Comparison of ENCODE assay signal across 25 cellular contexts in the genomic region with DNA sequence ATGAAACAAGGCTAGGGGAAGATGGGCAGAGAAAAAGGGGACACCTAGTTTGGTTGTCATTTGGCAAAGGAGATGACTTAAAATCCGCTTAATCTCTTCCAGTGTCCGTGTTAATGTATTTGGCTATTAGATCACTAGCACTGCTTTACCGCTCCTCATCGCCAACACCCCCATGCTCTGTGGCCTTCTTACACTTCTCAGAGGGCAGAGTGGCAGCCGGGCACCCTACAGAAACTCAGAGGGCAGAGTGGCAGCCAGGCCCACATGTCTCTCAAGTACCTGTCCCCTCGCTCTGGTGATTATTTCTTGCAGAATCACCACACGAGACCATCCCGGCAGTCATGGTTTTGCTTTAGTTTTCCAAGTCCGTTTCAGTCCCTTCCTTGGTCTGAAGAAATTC. TPM values are rescaled to one million over a fixed set of nuclear protein-coding genes. Genes with fewer than 3 reads are reported as not detected.
DNase-seq lines count a peak whose midpoint lies in the region; ATAC-seq, FAIRE-seq and TF ChIP-seq lines count a peak whose summit lies in the region.
"Had no signal": no experiment of that assay in that cellular context is flagged by ENCODE, and none has a peak within 500 bp of the region (broad histone marks: within the 10 kb centered on the region; RNA-seq: fewer than 3 reads in every experiment).

No MANE protein-coding gene starts in this region.

- H3K4me3 ChIP-seq in CD4-positive, CD25-positive, alpha-beta regulatory T cell (ENCODE audit: low read depth, low read length) = no peak overlapping the region
- H3K4me3 ChIP-seq in liver (ENCODE audit: low read depth in 1 of 3, low read length in 3 of 3) = no peak overlapping the region
- no peak overlapping the region for H3K4me3 ChIP-seq in sigmoid colon
- H3K4me3 ChIP-seq in pancreas = no peak overlapping the region

- H3K4me1 ChIP-seq in CD4-positive, CD25-positive, alpha-beta regulatory T cell (ENCODE audit: control insufficient read depth, insufficient read depth, low read length, poor library complexity, severe bottlenecking) = no peaks in the 10 kb centered on the region
- H3K4me1 ChIP-seq in liver (ENCODE audit: control insufficient read depth in 4 of 4, insufficient read depth in 4 of 4, low read length in 3 of 4) = peaks cover 28 to 74% (median 64%) of the 10 kb centered on the region in 4 donors
- peaks cover 0 to 59% (median 46%) of the 10 kb centered on the region in 4 donors for H3K4me1 ChIP-seq in sigmoid colon
- peaks cover 32 to 50% (median 47%) of the 10 kb centered on the region in 3 donors for H3K4me1 ChIP-seq in pancreas

- no peak overlapping the region for H3K27ac ChIP-seq in CD4-positive, CD25-positive, alpha-beta regulatory T cell (ENCODE audit: insufficient read depth, low read length, poor library complexity, severe bottlenecking)
- H3K27ac ChIP-seq in VCaP (peak overlapping the region; percentile 88), liver (ENCODE audit: low read depth in 1 of 2, low read length in 2 of 2) (peak overlapping the region; percentile 17 to 55), sigmoid colon (peak overlapping the region in 3 of 4 donors; percentile 24 to 92 (median 74)), pancreas (no peak overlapping the region)

- ATAC-seq in CD4-positive, CD25-positive, alpha-beta regulatory T cell (ENCODE audit: low read depth in 2 of 2) = no peak
- ATAC-seq in pancreas = no peak
- ATAC-seq: Right ventricle myocardium inferior had no signal

- H3K27me3 ChIP-seq in CD4-positive, CD25-positive, alpha-beta regulatory T cell (ENCODE audit: control insufficient read depth, insufficient read depth, low read length) = no peaks in the 10 kb centered on the region
- H3K27me3 ChIP-seq in liver (ENCODE audit: control insufficient read depth in 4 of 4, insufficient read depth in 4 of 4, low read length in 3 of 4) (no peaks in the 10 kb centered on the region), sigmoid colon (no peaks in the 10 kb centered on the region), pancreas (no peaks in the 10 kb centered on the region)

- no peaks in the 10 kb centered on the region for H3K9me3 Mint-ChIP-seq in CD4-positive, CD25-positive, alpha-beta regulatory T cell
- H3K9me3 Mint-ChIP-seq: CD14-positive monocyte, IgD-negative memory B cell had no signal

- no peak for FAIRE-seq in pancreas (lab: Jason Lieb, UNC)
- FAIRE-seq: A204.1, H54, HTR-8/SVneo, RCC 7860 had no signal

- no peak overlapping the region for H3K4me3 Mint-ChIP-seq in CD4-positive, CD25-positive, alpha-beta regulatory T cell
- H3K4me3 Mint-ChIP-seq: B cell, CD14-positive monocyte, IgD-negative memory B cell had no signal

- TF ChIP-seq RAD21 in liver (IDR thresholded peaks at IDR 0.05) = no peak

- no peak overlapping the region for H3K9ac ChIP-seq in liver (ENCODE audit: low read depth in 1 of 2, low read length in 2 of 2)

- H3K36me3 Mint-ChIP-seq in CD4-positive, CD25-positive, alpha-beta regulatory T cell = peaks cover 18% of the 10 kb centered on the region

- no peak for TF ChIP-seq EP300 in sigmoid colon (IDR thresholded peaks at IDR 0.05)

- TF ChIP-seq CTCF in VCaP (conservative IDR thresholded peaks at IDR 0.05) = no peak
- no peak for TF ChIP-seq CTCF in liver (IDR thresholded peaks at IDR 0.05; ENCODE audit: low read depth, low read length, missing input control)
- no peak for TF ChIP-seq CTCF in sigmoid colon (IDR thresholded peaks at IDR 0.05)
- no peak for TF ChIP-seq CTCF in pancreas (IDR thresholded peaks at IDR 0.05)

- H3K36me3 ChIP-seq in CD4-positive, CD25-positive, alpha-beta regulatory T cell (ENCODE audit: control insufficient read depth, insufficient read depth, low read length) = peaks cover 2% of the 10 kb centered on the region
- H3K36me3 ChIP-seq in liver (ENCODE audit: control insufficient read depth in 4 of 4, insufficient read depth in 3 of 4, low read depth in 1 of 4, low read length in 3 of 4) (peaks cover 0 to 5% (median 5%) of the 10 kb centered on the region in 4 donors), sigmoid colon (peaks cover 0 to 40% (median 20%) of the 10 kb centered on the region in 4 donors), pancreas (peaks cover 0 to 21% (median 5%) of the 10 kb centered on the region in 3 donors)

- no peak for TF ChIP-seq POLR2A in sigmoid colon (IDR thresholded peaks at IDR 0.05)

- H3K27me3 Mint-ChIP-seq in CD4-positive, CD25-positive, alpha-beta regulatory T cell = peaks cover 2% of the 10 kb centered on the region
- H3K27me3 Mint-ChIP-seq: B cell, IgD-negative memory B cell had no signal

- H3K4me1 Mint-ChIP-seq in CD4-positive, CD25-positive, alpha-beta regulatory T cell = no peaks in the 10 kb centered on the region
- H3K4me1 Mint-ChIP-seq: B cell, IgD-negative memory B cell had no signal

- WGBS in liver = 94% methylated on average over 9 of the region's 9 CpGs
- WGBS in sigmoid colon, 2 donors = 92 to 94% methylated on average over 9 of the region's 9 CpGs
- WGBS in pancreas, 2 donors = 93 to 94% methylated on average over 9 of the region's 9 CpGs

- no peak for DNase-seq in CD4-positive, CD25-positive, alpha-beta regulatory T cell
- no peak for DNase-seq in sigmoid colon
- no peak for DNase-seq in pancreas
- no peak for DNase-seq in HuH-7.5 (ENCODE audit: low spot score)
- no peak for DNase-seq in SHP77 treated with DMSO at 0.1 percent for 48 hours (lab: John Stamatoyannopoulos, UW)
- DNase-seq: DMS 273 treated with DMSO at 0.1 percent for 48 hours, DMS79 treated with DMSO at 0.1 percent for 48 hours, Karpas-422, NCI-H1694, NCI-H2081, NCI-H2171, NCI-H446, NCI-H526 treated with DMSO at 0.1 percent for 48 hours, OCI-M1 had no signal

- no peaks in the 10 kb centered on the region for H3K9me3 ChIP-seq in CD4-positive, CD25-positive, alpha-beta regulatory T cell (ENCODE audit: control insufficient read depth in 2 of 2, low read length in 2 of 2)
- H3K9me3 ChIP-seq in liver (ENCODE audit: control insufficient read depth in 4 of 4, low read length in 3 of 4) (no peaks in the 10 kb centered on the region), sigmoid colon (no peaks in the 10 kb centered on the region), pancreas (no peaks in the 10 kb centered on the region)

- peak overlapping the region in 2 of 3 donors; percentile 57 to 76 for H3K27ac Mint-ChIP-seq in CD4-positive, CD25-positive, alpha-beta regulatory T cell
- H3K27ac Mint-ChIP-seq: B cell, CD14-positive monocyte had no signal

- intact Hi-C loops in sigmoid colon (cut with DNase I) (no loop called here), pancreas (cut with DNase I) (loop anchor here in 1 of 3 donors (5.0 kb wide), 1 partner anchor 164 kb away; the partner anchor contains the start of gene FLNB)

TF ChIP-seq in liver, 16 proteins besides CTCF, POLR2A, EP300 and RAD21:
- no peak for TF ChIP-seq HNF4A (conservative IDR thresholded peaks at IDR 0.05)
- no peak for TF ChIP-seq EGR1 (IDR thresholded peaks at IDR 0.05; ENCODE audit: low read depth in 2 of 2)
- TF ChIP-seq, protein P1, sequence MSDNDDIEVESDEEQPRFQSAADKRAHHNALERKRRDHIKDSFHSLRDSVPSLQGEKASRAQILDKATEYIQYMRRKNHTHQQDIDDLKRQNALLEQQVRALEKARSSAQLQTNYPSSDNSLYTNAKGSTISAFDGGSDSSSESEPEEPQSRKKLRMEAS (IDR thresholded peaks at IDR 0.05) = no peak
- no peak for TF ChIP-seq YY1 (IDR thresholded peaks at IDR 0.05)
- TF ChIP-seq TAF1 (conservative IDR thresholded peaks at IDR 0.05) = no peak
- no peak for TF ChIP-seq SP1 (IDR thresholded peaks at IDR 0.05)
- TF ChIP-seq HNF4G (IDR thresholded peaks at IDR 0.05) = no peak
- TF ChIP-seq RXRA (IDR thresholded peaks at IDR 0.05) = no peak
- TF ChIP-seq JUND (IDR thresholded peaks at IDR 0.05) = no peak
- TF ChIP-seq, protein P2, sequence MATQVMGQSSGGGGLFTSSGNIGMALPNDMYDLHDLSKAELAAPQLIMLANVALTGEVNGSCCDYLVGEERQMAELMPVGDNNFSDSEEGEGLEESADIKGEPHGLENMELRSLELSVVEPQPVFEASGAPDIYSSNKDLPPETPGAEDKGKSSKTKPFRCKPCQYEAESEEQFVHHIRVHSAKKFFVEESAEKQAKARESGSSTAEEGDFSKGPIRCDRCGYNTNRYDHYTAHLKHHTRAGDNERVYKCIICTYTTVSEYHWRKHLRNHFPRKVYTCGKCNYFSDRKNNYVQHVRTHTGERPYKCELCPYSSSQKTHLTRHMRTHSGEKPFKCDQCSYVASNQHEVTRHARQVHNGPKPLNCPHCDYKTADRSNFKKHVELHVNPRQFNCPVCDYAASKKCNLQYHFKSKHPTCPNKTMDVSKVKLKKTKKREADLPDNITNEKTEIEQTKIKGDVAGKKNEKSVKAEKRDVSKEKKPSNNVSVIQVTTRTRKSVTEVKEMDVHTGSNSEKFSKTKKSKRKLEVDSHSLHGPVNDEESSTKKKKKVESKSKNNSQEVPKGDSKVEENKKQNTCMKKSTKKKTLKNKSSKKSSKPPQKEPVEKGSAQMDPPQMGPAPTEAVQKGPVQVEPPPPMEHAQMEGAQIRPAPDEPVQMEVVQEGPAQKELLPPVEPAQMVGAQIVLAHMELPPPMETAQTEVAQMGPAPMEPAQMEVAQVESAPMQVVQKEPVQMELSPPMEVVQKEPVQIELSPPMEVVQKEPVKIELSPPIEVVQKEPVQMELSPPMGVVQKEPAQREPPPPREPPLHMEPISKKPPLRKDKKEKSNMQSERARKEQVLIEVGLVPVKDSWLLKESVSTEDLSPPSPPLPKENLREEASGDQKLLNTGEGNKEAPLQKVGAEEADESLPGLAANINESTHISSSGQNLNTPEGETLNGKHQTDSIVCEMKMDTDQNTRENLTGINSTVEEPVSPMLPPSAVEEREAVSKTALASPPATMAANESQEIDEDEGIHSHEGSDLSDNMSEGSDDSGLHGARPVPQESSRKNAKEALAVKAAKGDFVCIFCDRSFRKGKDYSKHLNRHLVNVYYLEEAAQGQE (IDR thresholded peaks at IDR 0.05) = no peak
- TF ChIP-seq NR2F2 (IDR thresholded peaks at IDR 0.05) = no peak
TF ChIP-seq in liver: peak in this region for 0.

RNA-seq across cellular contexts. Expression of gene DNASE1L3, which starts 39.6 kb away (rescaled TPM):
- not detected for total RNA-seq in CD4-positive, CD25-positive, alpha-beta regulatory T cell
- polyA plus RNA-seq in CD4-positive, CD25-positive, alpha-beta regulatory T cell = under 1 TPM in 1 of 4 donors, not detected in 3; 0.14 TPM
- total RNA-seq in liver (100 to 1,000 TPM in 1 of 2 donors, 10 to 100 TPM in 1; 76.1 to 162 TPM), sigmoid colon (under 1 TPM in 3 of 4 donors, not detected in 1; 0.27 to 0.82 (median 0.71) TPM), pancreas (under 1 TPM in 4 of 6 donors, not detected in 2; 0.20 to 0.37 (median 0.28) TPM)
- polyA plus RNA-seq in liver (100 to 1,000 TPM in 1 of 2 donors, 10 to 100 TPM in 1; 94.5 to 201 TPM), sigmoid colon (10 to 100 TPM in 2 of 3 donors, 1 to 10 TPM in 1; 9.0 to 69.8 (median 34.7) TPM), pancreas (under 1 TPM; 0.38 to 0.49 TPM)
- total RNA-seq: M059J had no signal
- polyA plus RNA-seq: CD14-positive monocyte had no signal

Comparison
In these comparisons a context has a peak if more than half of its experiments do, and no peak if none do; other contexts are left out.
1. H3K27ac ChIP-seq: peak in VCaP (single experiment), liver (2 of 2) and sigmoid colon (3 of 4); none in CD4-positive, CD25-positive, alpha-beta regulatory T cell (single experiment) and pancreas (0 of 4).
2. RNA of gene DNASE1L3, which starts 39.6 kb away (total RNA-seq): 76.1 to 162 TPM in liver; 0.27 to 0.82 TPM in sigmoid colon, 0.20 to 0.37 TPM in pancreas and not detected in CD4-positive, CD25-positive, alpha-beta regulatory T cell (single experiment); every median in the first group is over 10 times any median in the second.